ENCODE assay signal across 21 cellular contexts in the genomic region with DNA sequence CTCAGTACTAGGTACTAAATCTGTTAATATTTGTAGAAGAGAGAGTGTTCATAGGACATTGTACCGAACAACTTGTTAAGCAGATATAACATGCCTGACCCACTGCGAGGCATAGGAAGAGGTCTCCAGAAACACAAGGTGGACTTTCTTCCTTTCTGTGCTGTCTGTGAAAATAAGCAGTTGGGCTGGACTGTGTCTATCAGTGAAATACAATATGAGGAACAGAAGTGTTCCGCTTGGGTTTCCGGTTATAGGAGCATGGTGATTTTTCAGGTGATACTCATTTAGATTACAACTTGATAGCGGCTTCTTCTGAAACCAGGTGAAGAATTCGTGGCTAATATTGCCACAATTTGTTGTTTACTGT.
DNase-seq lines count a peak whose midpoint lies in the region; ATAC-seq, FAIRE-seq and TF ChIP-seq lines count a peak whose summit lies in the region.
"Had no signal": no experiment of that assay in that cellular context is flagged by ENCODE, and none has a peak within 500 bp of the region (broad histone marks: within the 10 kb centered on the region; RNA-seq: fewer than 3 reads in every experiment).

No MANE protein-coding gene starts in this region.

- no peaks in the 10 kb centered on the region for H3K79me2 ChIP-seq in OCI-LY3 (ENCODE audit: low read length)

- H3K27me3 ChIP-seq in OCI-LY3 (ENCODE audit: low read depth, low read length) (peaks cover 17% of the 10 kb centered on the region), small intestine (ENCODE audit: control insufficient read depth in 2 of 2, insufficient read depth in 2 of 2, low read length in 2 of 2) (no peaks in the 10 kb centered on the region)
- H3K27me3 ChIP-seq: Peyer's patch, uterus had no signal

- no peaks in the 10 kb centered on the region for H4K20me1 ChIP-seq in OCI-LY3 (ENCODE audit: insufficient read depth, low read length)

- FAIRE-seq in small intestine (lab: Jason Lieb, UNC): no peak
- FAIRE-seq: A204.1, D721Med, GM18507 had no signal

- peak overlapping the region; percentile 82 for H3K4me2 ChIP-seq in OCI-LY3 (ENCODE audit: low read length)

- no peaks in the 10 kb centered on the region for H3K36me3 Mint-ChIP-seq in type B pancreatic cell

- peaks cover 17% of the 10 kb centered on the region for H3K27me3 Mint-ChIP-seq in type B pancreatic cell

- H2AFZ ChIP-seq in OCI-LY3 (ENCODE audit: low read depth, low read length): peak overlapping the region; percentile 61; the same call in 1 of the 2 replicates

- H3K4me1 ChIP-seq in OCI-LY3 (ENCODE audit: low read length) (peaks cover 18% of the 10 kb centered on the region), small intestine (ENCODE audit: control insufficient read depth in 2 of 2, insufficient read depth in 1 of 2, low read depth in 1 of 2, low read length in 1 of 2) (no peaks in the 10 kb centered on the region)
- H3K4me1 ChIP-seq: uterus had no signal

- H3K4me1 Mint-ChIP-seq in type B pancreatic cell (ENCODE audit: unreplicated experiment): peaks cover 21% of the 10 kb centered on the region

- H3K9me3 ChIP-seq in OCI-LY3 (ENCODE audit: insufficient read depth, low read length) (no peaks in the 10 kb centered on the region), small intestine (ENCODE audit: control insufficient read depth, low read depth) (no peaks in the 10 kb centered on the region)
- H3K9me3 ChIP-seq: left lung, Peyer's patch, uterus had no signal

- H3K27ac ChIP-seq in OCI-LY3 (ENCODE audit: low read length): no peak overlapping the region; the same call in 1 of the 2 replicates
- H3K27ac ChIP-seq in small intestine (ENCODE audit: low read depth in 1 of 2, low read length in 1 of 2): no peak overlapping the region
- H3K27ac ChIP-seq: Peyer's patch, uterus had no signal

- peak overlapping the region; percentile 40 for H3K9ac ChIP-seq in OCI-LY3 (ENCODE audit: low read length)

- DNase-seq in NCI-H2171 treated with DMSO at 0.1 percent for 48 hours (lab: John Stamatoyannopoulos, UW): peak; percentile 43
- no peak for DNase-seq in NCI-H2171 (lab: John Stamatoyannopoulos, UW)
- no peak for DNase-seq in left colon
- DNase-seq in small intestine: peak; percentile 6
- no peak for DNase-seq in type B pancreatic cell (ENCODE audit: extremely low spot score, unreplicated experiment)
- DNase-seq in A172 (ENCODE audit: low spot score): no peak
- DNase-seq: activated CD4-positive, alpha-beta memory T cell treated with anti-CD3 and anti-CD28 coated beads, Interleukin-2, amount 10 ng/mL, durations not matched to agents 7 days and 5 days; activated naive CD4-positive, alpha-beta T cell treated with Interleukin-2 at 50 U/mL for 16 hours; central memory CD4-positive, alpha-beta T cell; effector memory CD4-positive, alpha-beta T cell; NCI-H1092; NCI-H2107; uterus had no signal

- ATAC-seq in left colon (peak; percentile 25), GM18870 (IDR thresholded peaks at IDR 0.05; ENCODE audit: unreplicated experiment) (no peak)
- ATAC-seq: left lung had no signal

- H3K36me3 ChIP-seq in OCI-LY3 (replicated peaks; ENCODE audit: low read depth, low read length) (no peaks in the 10 kb centered on the region), small intestine (ENCODE audit: control insufficient read depth in 2 of 2, insufficient read depth in 2 of 2, low read length in 2 of 2) (no peaks in the 10 kb centered on the region)
- H3K36me3 ChIP-seq: left lung, Peyer's patch, uterus had no signal

- TF ChIP-seq CTCF in OCI-LY3 (IDR thresholded peaks at IDR 0.05; ENCODE audit: low read depth, low read length) (no peak), type B pancreatic cell (conservative IDR thresholded peaks at IDR 0.05) (no peak)

- no peaks in the 10 kb centered on the region for H3K9me3 Mint-ChIP-seq in type B pancreatic cell
- H3K9me3 Mint-ChIP-seq: activated CD4-positive, alpha-beta memory T cell treated with anti-CD3 and anti-CD28 coated beads, Interleukin-2, amount 10 ng/mL, durations not matched to agents 7 days and 5 days; T-helper 2 cell treated with Interferon-gamma antibody and Interleukin-4, amounts not matched to agents 5 μg/mL and 100 μg/mL, for 36 hours had no signal

- 19 to 48% (median 32%) methylated on average over 6 of the region's 6 CpGs for WGBS in small intestine, 3 donors

- H3K27ac Mint-ChIP-seq in type B pancreatic cell: no peak overlapping the region
- H3K27ac Mint-ChIP-seq: activated CD4-positive, alpha-beta memory T cell treated with anti-CD3 and anti-CD28 coated beads, Interleukin-2, amount 10 ng/mL, durations not matched to agents 7 days and 5 days; T-helper 2 cell treated with Interferon-gamma antibody and Interleukin-4, amounts not matched to agents 5 μg/mL and 100 μg/mL, for 36 hours had no signal

- H3K4me3 Mint-ChIP-seq in type B pancreatic cell: no peak overlapping the region
- H3K4me3 Mint-ChIP-seq: activated CD4-positive, alpha-beta memory T cell treated with anti-CD3 and anti-CD28 coated beads, Interleukin-2, amount 10 ng/mL, durations not matched to agents 7 days and 5 days; T-helper 2 cell treated with Interferon-gamma antibody and Interleukin-4, amounts not matched to agents 5 μg/mL and 100 μg/mL, for 36 hours had no signal

- H3K4me3 ChIP-seq in OCI-LY3 (ENCODE audit: low read length) (peak overlapping the region; percentile 69), small intestine (ENCODE audit: low read depth in 1 of 2, low read length in 2 of 2) (no peak overlapping the region)
- H3K4me3 ChIP-seq: uterus had no signal

- intact Hi-C loops in left colon (cut with DNase I, micrococcal nuclease): no loop called here

Comparison
In these comparisons a context has a peak if more than half of its experiments do, and no peak if none do; other contexts are left out.
1. DNase-seq: peak in NCI-H2171 treated with DMSO at 0.1 percent for 48 hours (single experiment) and small intestine (single experiment); none in NCI-H2171 (single experiment), left colon (0 of 2), type B pancreatic cell (single experiment) and A172 (single experiment).